Comparison of ENCODE assay signal across 8 cellular contexts in genomic region chr6:44172759-44173500, GRCh38.
DNase-seq lines count a peak whose midpoint lies in the region; ATAC-seq lines count a peak whose summit lies in the region.

No MANE protein-coding gene starts in this region.

- peak; percentile 53 to 75 for DNase-seq in NCI-H2081 (lab: John Stamatoyannopoulos, UW)
- no peak for DNase-seq in NCI-H2081 treated with DMSO at 0.1 percent for 48 hours (lab: John Stamatoyannopoulos, UW)
- DNase-seq in NCI-H2227 (lab: John Stamatoyannopoulos, UW; ENCODE audit: unreplicated experiment): peak; percentile 73
- peak; percentile 48 to 62 (median 61) for DNase-seq in activated CD4-positive, CD25-positive, alpha-beta regulatory T cell (lab: John Stamatoyannopoulos, UW)
- peak in 59 of 61 donors; percentile 7 to 88 (median 53) for DNase-seq in caudate nucleus (lab: John Stamatoyannopoulos, UW)
- peak; percentile 87 for DNase-seq in left kidney (ENCODE audit: low read depth, low spot score)
- peak; percentile 77 for DNase-seq in stimulated activated CD4-positive, alpha-beta T cell treated with anti-CD3 and anti-CD28 coated beads, Interleukin-4, amount 100 ng/mL, for 1 hour

- peak; percentile 63 for ATAC-seq in HG02973 (IDR thresholded peaks at IDR 0.05; ENCODE audit: unreplicated experiment)

- no peak overlapping the region for H3K27ac ChIP-seq in caudate nucleus (ENCODE audit: low read depth, low read length)
